Comparison of ENCODE assay signal across 1 cellular context in the genomic region with DNA sequence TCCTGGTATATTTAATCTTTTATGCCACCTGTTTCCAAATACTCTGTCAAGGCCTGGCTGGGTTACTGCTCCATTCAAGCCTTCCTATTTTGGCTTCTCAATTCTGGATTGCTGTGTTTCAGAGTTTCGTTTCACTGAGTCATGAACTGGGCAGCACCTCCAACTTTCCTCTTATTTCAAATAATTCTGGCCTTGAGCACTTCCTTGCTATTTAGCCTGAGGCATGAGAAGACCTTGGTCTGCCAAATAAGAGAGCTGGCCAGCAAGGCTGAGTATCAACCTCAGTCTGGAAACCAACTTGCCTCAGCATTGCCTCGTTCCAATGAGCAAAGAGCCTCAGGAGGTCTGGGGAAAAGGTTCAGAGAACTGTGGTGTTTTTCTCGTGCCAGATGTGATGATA.
TF ChIP-seq lines count a peak whose summit lies in the region.

No MANE protein-coding gene starts in this region.

TF ChIP-seq in HepG2, 621 proteins besides CTCF, POLR2A, EP300 and RAD21 (continued from another document):
- TF ChIP-seq, protein P1, sequence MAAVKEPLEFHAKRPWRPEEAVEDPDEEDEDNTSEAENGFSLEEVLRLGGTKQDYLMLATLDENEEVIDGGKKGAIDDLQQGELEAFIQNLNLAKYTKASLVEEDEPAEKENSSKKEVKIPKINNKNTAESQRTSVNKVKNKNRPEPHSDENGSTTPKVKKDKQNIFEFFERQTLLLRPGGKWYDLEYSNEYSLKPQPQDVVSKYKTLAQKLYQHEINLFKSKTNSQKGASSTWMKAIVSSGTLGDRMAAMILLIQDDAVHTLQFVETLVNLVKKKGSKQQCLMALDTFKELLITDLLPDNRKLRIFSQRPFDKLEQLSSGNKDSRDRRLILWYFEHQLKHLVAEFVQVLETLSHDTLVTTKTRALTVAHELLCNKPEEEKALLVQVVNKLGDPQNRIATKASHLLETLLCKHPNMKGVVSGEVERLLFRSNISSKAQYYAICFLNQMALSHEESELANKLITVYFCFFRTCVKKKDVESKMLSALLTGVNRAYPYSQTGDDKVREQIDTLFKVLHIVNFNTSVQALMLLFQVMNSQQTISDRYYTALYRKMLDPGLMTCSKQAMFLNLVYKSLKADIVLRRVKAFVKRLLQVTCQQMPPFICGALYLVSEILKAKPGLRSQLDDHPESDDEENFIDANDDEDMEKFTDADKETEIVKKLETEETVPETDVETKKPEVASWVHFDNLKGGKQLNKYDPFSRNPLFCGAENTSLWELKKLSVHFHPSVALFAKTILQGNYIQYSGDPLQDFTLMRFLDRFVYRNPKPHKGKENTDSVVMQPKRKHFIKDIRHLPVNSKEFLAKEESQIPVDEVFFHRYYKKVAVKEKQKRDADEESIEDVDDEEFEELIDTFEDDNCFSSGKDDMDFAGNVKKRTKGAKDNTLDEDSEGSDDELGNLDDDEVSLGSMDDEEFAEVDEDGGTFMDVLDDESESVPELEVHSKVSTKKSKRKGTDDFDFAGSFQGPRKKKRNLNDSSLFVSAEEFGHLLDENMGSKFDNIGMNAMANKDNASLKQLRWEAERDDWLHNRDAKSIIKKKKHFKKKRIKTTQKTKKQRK (IDR thresholded peaks at IDR 0.05; ENCODE audit: low read length): no peak
- TF ChIP-seq ZNF256 (CRISPR knock-in tag; conservative IDR thresholded peaks at IDR 0.05) (no peak), ZSCAN30 (CRISPR knock-in tag; IDR thresholded peaks at IDR 0.05) (no peak)
